11 cellular contexts compared by ENCODE assay signal in genomic region chr11:21625982-21626381, GRCh38.
A peak's percentile ranks its signal among the peaks of the same experiment; 100 is the strongest.
DNase-seq lines count a peak whose midpoint lies in the region; ATAC-seq and TF ChIP-seq lines count a peak whose summit lies in the region.
"Had no signal": no experiment of that assay in that cellular context is flagged by ENCODE, and none has a peak within 500 bp of the region (broad histone marks: within the 10 kb centered on the region; RNA-seq: fewer than 3 reads in every experiment).

No MANE protein-coding gene starts in this region.

- no peak overlapping the region for H3K4me3 ChIP-seq in neutrophil (ENCODE audit: low read depth in 1 of 2, low read length in 1 of 2)

- H3K36me3 Mint-ChIP-seq in T-helper 17 cell (ENCODE audit: low read depth): no peaks in the 10 kb centered on the region

- no peak for TF ChIP-seq CTCF in neutrophil (IDR thresholded peaks at IDR 0.05)

- H3K27ac ChIP-seq in neutrophil: peak overlapping the region; percentile 73
- H3K27ac ChIP-seq: 22Rv1 had no signal

- in situ Hi-C loops in KBM-7 (cut with MboI; ENCODE audit: low pct_unique_long_range_greater_than_20kb, low sequenced_read_pairs): no loop called here

- H3K36me3 ChIP-seq in neutrophil: no peaks in the 10 kb centered on the region

- peak; percentile 22 for DNase-seq in DMS 273 (lab: John Stamatoyannopoulos, UW; ENCODE audit: unreplicated experiment)
- DNase-seq in DMS 273 treated with DMSO at 0.1 percent for 48 hours (lab: John Stamatoyannopoulos, UW): no peak
- peak; percentile 55 for DNase-seq in KBM-7
- no peak for DNase-seq in T-helper 17 cell
- DNase-seq in NCI-H226: no peak
- DNase-seq in AG08395 (ENCODE audit: low spot score): no peak
- DNase-seq: erythroblast had no signal

- peak; percentile 41 for ATAC-seq in T-helper 17 cell
- ATAC-seq in GM18498 (IDR thresholded peaks at IDR 0.05; ENCODE audit: unreplicated experiment): no peak
- ATAC-seq: activated CD4-positive, CD25-positive, alpha-beta regulatory T cell treated with anti-CD3 and anti-CD28 coated beads, Interleukin-2, amount 50 U/mL, for 24 hours had no signal

- H3K4me1 ChIP-seq in neutrophil (ENCODE audit: control insufficient read depth in 1 of 2, insufficient read depth in 1 of 2, low read depth in 1 of 2, low read length in 1 of 2): peaks cover 0 to 20% of the 10 kb centered on the region in 2 experiments

- H3K4me1 Mint-ChIP-seq in T-helper 17 cell: no peaks in the 10 kb centered on the region

- H3K9me3 ChIP-seq in T-helper 17 cell (ENCODE audit: control insufficient read depth, low read length, poor library complexity, severe bottlenecking) (peaks cover 4% of the 10 kb centered on the region), neutrophil (no peaks in the 10 kb centered on the region)

- no peaks in the 10 kb centered on the region for H3K27me3 Mint-ChIP-seq in T-helper 17 cell

- no peak overlapping the region for H3K4me3 Mint-ChIP-seq in T-helper 17 cell

- H3K27me3 ChIP-seq in neutrophil: no peaks in the 10 kb centered on the region

- no peak overlapping the region for H3K27ac Mint-ChIP-seq in T-helper 17 cell

Comparison
In these comparisons a context has a peak if more than half of its experiments do, and no peak if none do; other contexts are left out.
1. DNase-seq: peak in DMS 273 (single experiment) and KBM-7 (single experiment); none in DMS 273 treated with DMSO at 0.1 percent for 48 hours (single experiment), T-helper 17 cell (0 of 3), NCI-H226 (single experiment) and AG08395 (single experiment).